ENCODE assay signal across 8 cellular contexts in genomic region chr2:71453404-71454220, GRCh38. TPM values are rescaled to one million over a fixed set of nuclear protein-coding genes. Genes with fewer than 3 reads are reported as not detected.
DNase-seq lines count a peak whose midpoint lies in the region; ATAC-seq, FAIRE-seq and TF ChIP-seq lines count a peak whose summit lies in the region.

TSS of gene DYSF (plus strand) at chr2:71453561.

- no peak for ATAC-seq in memory B cell (ENCODE audit: low read depth)
- ATAC-seq in GM19397 (IDR thresholded peaks at IDR 0.05; ENCODE audit: unreplicated experiment), result no peak

- no peaks in the 10 kb centered on the region for H3K36me3 Mint-ChIP-seq in memory B cell

- no peaks in the 10 kb centered on the region for H3K9me3 ChIP-seq in thymus (ENCODE audit: control insufficient read depth)

- H3K4me3 Mint-ChIP-seq in memory B cell, result peak within 1 kb of the TSS; percentile 53

- no peaks in the 10 kb centered on the region for H3K4me1 ChIP-seq in thymus (ENCODE audit: control insufficient read depth, insufficient read depth, low read length)

- WGBS in thymus, result 4% methylated on average over 66 of the region's 66 CpGs

- peak; percentile 50 for DNase-seq in EL
- DNase-seq in NOMO-1 treated with DMSO at 0.1 percent for 48 hours (lab: John Stamatoyannopoulos, UW; ENCODE audit: unreplicated experiment), result peak; percentile 72
- peak; percentile 80 for DNase-seq in ecto neural progenitor cell (ENCODE audit: low spot score)
- DNase-seq in memory B cell (ENCODE audit: low spot score in 2 of 2), result no peak
- DNase-seq in GM12891 (ENCODE audit: insufficient read length, low spot score), result no peak
- DNase-seq in putamen (ENCODE audit: low spot score), result no peak

- peaks cover 6% of the 10 kb centered on the region for H3K4me1 Mint-ChIP-seq in memory B cell

- peak within 1 kb of the TSS; percentile 13 for H3K4me3 ChIP-seq in thymus (ENCODE audit: low read length)

- no peak for TF ChIP-seq POLR2A in GM12891 (IDR thresholded peaks at IDR 0.05; ENCODE audit: low read depth, low read length)

- no peak within 1 kb of the TSS for H3K27ac ChIP-seq in thymus (ENCODE audit: low read depth)

- H3K27ac Mint-ChIP-seq in memory B cell, result no peak within 1 kb of the TSS

- H3K9me3 Mint-ChIP-seq in memory B cell, result no peaks in the 10 kb centered on the region

- H3K27me3 ChIP-seq in thymus (ENCODE audit: control insufficient read depth, insufficient read depth), result peaks cover 12% of the 10 kb centered on the region

- peaks cover 24% of the 10 kb centered on the region for H3K27me3 Mint-ChIP-seq in memory B cell

- no peak for FAIRE-seq in GM12891 (lab: Jason Lieb, UNC)

- no peaks in the 10 kb centered on the region for H3K36me3 ChIP-seq in thymus (ENCODE audit: control insufficient read depth, insufficient read depth)

TF ChIP-seq in GM12891, 5 proteins besides CTCF, POLR2A, EP300 and RAD21:
- no peak for TF ChIP-seq PAX5 (IDR thresholded peaks at IDR 0.05; ENCODE audit: insufficient read depth, low read length, severe bottlenecking)
- TF ChIP-seq SPI1 (IDR thresholded peaks at IDR 0.05; ENCODE audit: low read depth, low read length), result no peak
- TF ChIP-seq POLR2AphosphoS5 (IDR thresholded peaks at IDR 0.05; ENCODE audit: low read depth, low read length), result no peak
- no peak for TF ChIP-seq POU2F2 (IDR thresholded peaks at IDR 0.05; ENCODE audit: low read depth, low read length)
- TF ChIP-seq TAF1 (IDR thresholded peaks at IDR 0.05; ENCODE audit: low read depth, low read length), result no peak

RNA-seq across cellular contexts. Expression of gene DYSF, which starts in this region (rescaled TPM):
- 5.8 TPM for polyA plus RNA-seq in thymus
- 0.12 TPM for polyA plus RNA-seq in GM12891 (2012; ENCODE audit: low read depth, missing spikeins)

Comparison
In these comparisons a context has a peak if more than half of its experiments do, and no peak if none do; other contexts are left out.
1. DNase-seq: peak in EL (single experiment), NOMO-1 treated with DMSO at 0.1 percent for 48 hours (single experiment) and ecto neural progenitor cell (single experiment); none in memory B cell (0 of 2), GM12891 (single experiment) and putamen (single experiment).